8 cellular contexts compared by ENCODE assay signal in genomic region chr19:6061420-6062130, GRCh38. TPM values are rescaled to one million over a fixed set of nuclear protein-coding genes. Genes with fewer than 3 reads are reported as not detected.
DNase-seq lines count a peak whose midpoint lies in the region; TF ChIP-seq lines count a peak whose summit lies in the region.

No MANE protein-coding gene starts in this region.

- H3K9me3 ChIP-seq in mesodermal cell (ENCODE audit: control insufficient read depth, low read length) (no peaks in the 10 kb centered on the region), testis (no peaks in the 10 kb centered on the region), MG63 (no peaks in the 10 kb centered on the region)

- H3K27ac ChIP-seq in mesodermal cell (ENCODE audit: low read depth, low read length, severe bottlenecking) (peak overlapping the region; percentile 23), testis (no peak overlapping the region)

- DNase-seq in activated CD4-positive, alpha-beta T cell treated with anti-CD3 and anti-CD28 coated beads, Interleukin-2, amount 10 ng/mL, durations not matched to agents 24 days and 14 days: no peak
- DNase-seq in activated CD4-positive, alpha-beta T cell treated with anti-CD3 and anti-CD28 coated beads, Interleukin-2, amount 50 U/mL, for 4 hours: no peak
- DNase-seq in MCF 10A (ENCODE audit: unreplicated experiment) (peak; percentile 49), testis (peak; percentile 26), MG63 (no peak), C1 segment of cervical spinal cord (lab: John Stamatoyannopoulos, UW) (no peak), NCI-H1417 (lab: John Stamatoyannopoulos, UW) (no peak)

- BruUV-seq in MCF 10A (replicated peaks; lab: Mats Ljungman, UMichigan): no TSS peak

- TF ChIP-seq POLR2A in testis (IDR thresholded peaks at IDR 0.05): no peak

- peak overlapping the region; percentile 74 for H3K27ac Mint-ChIP-seq in activated CD4-positive, alpha-beta T cell treated with anti-CD3 and anti-CD28 coated beads, Interleukin-2, amount 10 ng/mL, durations not matched to agents 24 days and 14 days
- H3K27ac Mint-ChIP-seq in MCF 10A (ENCODE audit: low read depth, unreplicated experiment): peak overlapping the region; percentile 87

- POLR2A ChIA-PET in MCF 10A (lab: Yijun Ruan, JAX): interaction anchor here (0.6 to 4.4 kb wide), 8 partner anchors 10 to 64 kb away, joined by 3 to 30 read pairs (median 4); no protein-coding TSS in a partner anchor

- TF ChIP-seq CTCF in MCF 10A (IDR thresholded peaks at IDR 0.05; ENCODE audit: unreplicated experiment): no peak
- no peak for TF ChIP-seq CTCF in testis (IDR thresholded peaks at IDR 0.05)

- intact Hi-C loops in activated CD4-positive, alpha-beta T cell treated with anti-CD3 and anti-CD28 coated beads, Interleukin-2, amount 10 ng/mL, durations not matched to agents 24 days and 14 days (cut with micrococcal nuclease): no loop called here
- intact Hi-C loops in MCF 10A (cut with micrococcal nuclease): no loop called here
- intact Hi-C loops in testis (cut with DNase I; ENCODE audit: low total_unique reads): no loop called here

- no peaks in the 10 kb centered on the region for H3K27me3 Mint-ChIP-seq in activated CD4-positive, alpha-beta T cell treated with anti-CD3 and anti-CD28 coated beads, Interleukin-2, amount 10 ng/mL, durations not matched to agents 24 days and 14 days
- no peaks in the 10 kb centered on the region for H3K27me3 Mint-ChIP-seq in MCF 10A (ENCODE audit: insufficient read depth, unreplicated experiment)

- WGBS in mesodermal cell (ENCODE audit: insufficient coverage in 2 of 2), 2 experiments: 86 to 91% methylated on average over 4 to 6 of the region's 14 CpGs
- 66 to 67% methylated on average over 14 of the region's 14 CpGs for WGBS in testis, 2 donors

- no peaks in the 10 kb centered on the region for H3K36me3 Mint-ChIP-seq in activated CD4-positive, alpha-beta T cell treated with anti-CD3 and anti-CD28 coated beads, Interleukin-2, amount 10 ng/mL, durations not matched to agents 24 days and 14 days (ENCODE audit: low read depth)
- H3K36me3 Mint-ChIP-seq in MCF 10A (ENCODE audit: insufficient read depth, unreplicated experiment): peaks cover 7% of the 10 kb centered on the region

- H3K9me3 Mint-ChIP-seq in activated CD4-positive, alpha-beta T cell treated with anti-CD3 and anti-CD28 coated beads, Interleukin-2, amount 10 ng/mL, durations not matched to agents 24 days and 14 days: no peaks in the 10 kb centered on the region
- no peaks in the 10 kb centered on the region for H3K9me3 Mint-ChIP-seq in MCF 10A (ENCODE audit: unreplicated experiment)

- H3K4me3 ChIP-seq in mesodermal cell (ENCODE audit: extremely low read depth, insufficient read depth, low read length, poor library complexity, severe bottlenecking): no peak overlapping the region
- H3K4me3 ChIP-seq in testis: no peak overlapping the region
- H3K4me3 ChIP-seq in MG63: no peak overlapping the region

- H3K36me3 ChIP-seq in mesodermal cell (ENCODE audit: control insufficient read depth, insufficient read depth, low read length) (no peaks in the 10 kb centered on the region), testis (ENCODE audit: low read depth, missing control alignments) (no peaks in the 10 kb centered on the region), MG63 (no peaks in the 10 kb centered on the region; the same call in 1 of the 2 replicates)

- CTCF ChIA-PET in MCF 10A (lab: Yijun Ruan, JAX): interaction anchor here (0.8 to 1.2 kb wide), 4 partner anchors 14 to 455 kb away, joined by 3 to 5 read pairs (median 4); no protein-coding TSS in a partner anchor

- H3K4me1 Mint-ChIP-seq in activated CD4-positive, alpha-beta T cell treated with anti-CD3 and anti-CD28 coated beads, Interleukin-2, amount 10 ng/mL, durations not matched to agents 24 days and 14 days: peaks cover 53% of the 10 kb centered on the region
- H3K4me1 Mint-ChIP-seq in MCF 10A (ENCODE audit: insufficient read depth, unreplicated experiment): peaks cover 53% of the 10 kb centered on the region

- H3K4me1 ChIP-seq in mesodermal cell (ENCODE audit: control insufficient read depth, insufficient read depth, low read length, poor library complexity, severe bottlenecking) (peaks cover 48% of the 10 kb centered on the region), testis (peaks cover 23% of the 10 kb centered on the region)

- peak overlapping the region; percentile 54 for H3K4me3 Mint-ChIP-seq in activated CD4-positive, alpha-beta T cell treated with anti-CD3 and anti-CD28 coated beads, Interleukin-2, amount 10 ng/mL, durations not matched to agents 24 days and 14 days
- peak overlapping the region; percentile 58 for H3K4me3 Mint-ChIP-seq in MCF 10A (ENCODE audit: unreplicated experiment)

- H3K27me3 ChIP-seq in testis (no peaks in the 10 kb centered on the region), MG63 (no peaks in the 10 kb centered on the region)

RNA-seq across cellular contexts. Expression of gene RFX2, which starts 48.7 kb away (rescaled TPM):
- total RNA-seq in activated CD4-positive, alpha-beta T cell treated with anti-CD3 and anti-CD28 coated beads, Interleukin-2, amount 10 ng/mL, durations not matched to agents 24 days and 14 days: 10.5 and 10.7 TPM in 2 replicates
- total RNA-seq in MCF 10A (2022): 9.9 and 10.7 TPM in 2 replicates
- 7.6 TPM for polyA plus RNA-seq in mesodermal cell (2013, experiment 1 of 2)
- 5.1 TPM for polyA plus RNA-seq in mesodermal cell (2013, experiment 2 of 2)
- total RNA-seq in testis: 100 to 1,000 TPM in 1 of 2 donors, 10 to 100 TPM in 1; 92.9 to 127 TPM
- 197 TPM for polyA plus RNA-seq in testis (ENCODE audit: insufficient read depth, low read depth, low replicate concordance)
- 3.8 and 11.8 TPM in 2 replicates for total RNA-seq in MG63 (2014; rRNA removed; shearing (Covaris generic); ENCODE audit: low replicate concordance)

Comparison
In these comparisons a context has a peak if more than half of its experiments do, and no peak if none do; other contexts are left out.
1. DNase-seq: peak in MCF 10A (single experiment) and testis (single experiment); none in activated CD4-positive, alpha-beta T cell treated with anti-CD3 and anti-CD28 coated beads, Interleukin-2, amount 10 ng/mL, durations not matched to agents 24 days and 14 days (single experiment), activated CD4-positive, alpha-beta T cell treated with anti-CD3 and anti-CD28 coated beads, Interleukin-2, amount 50 U/mL, for 4 hours (0 of 2), MG63 (single experiment), C1 segment of cervical spinal cord (0 of 14) and NCI-H1417 (0 of 3).